In genomic region chr12:121792607-121793500, GRCh38 we compare ENCODE assay signal across 8 cellular contexts. TPM values are rescaled to one million over a fixed set of nuclear protein-coding genes. Genes with fewer than 3 reads are reported as not detected.
DNase-seq lines count a peak whose midpoint lies in the region; ATAC-seq, FAIRE-seq and TF ChIP-seq lines count a peak whose summit lies in the region.

No MANE protein-coding gene starts in this region.

- peak overlapping the region; percentile 98 for H3K27ac Mint-ChIP-seq in activated T-helper 17 cell treated with anti-CD3 and anti-CD28 coated beads, Interleukin-2, amount 50 U/mL, for 72 hours

- no peak for FAIRE-seq in H54 (lab: Jason Lieb, UNC)

- DNase-seq in BJ (ENCODE audit: low read depth) (no peak), heart left ventricle (peak in 3 of 5 donors; percentile 62 to 82 (median 73)), NCI-H2029 treated with DMSO at 0.1 percent for 48 hours (lab: John Stamatoyannopoulos, UW) (no peak), H54 (ENCODE audit: insufficient read length, low spot score) (no peak)

- H3K36me3 Mint-ChIP-seq in activated T-helper 17 cell treated with anti-CD3 and anti-CD28 coated beads, Interleukin-2, amount 50 U/mL, for 72 hours (ENCODE audit: low read depth) = peaks cover 79% of the 10 kb centered on the region

- H3K4me3 Mint-ChIP-seq in activated T-helper 17 cell treated with anti-CD3 and anti-CD28 coated beads, Interleukin-2, amount 50 U/mL, for 72 hours = peak overlapping the region; percentile 94

- H3K4me1 ChIP-seq in heart left ventricle = peaks cover 11 to 88% (median 57%) of the 10 kb centered on the region in 12 donors

- no peak for TF ChIP-seq POLR2A in heart left ventricle (IDR thresholded peaks at IDR 0.05)
- TF ChIP-seq POLR2A in H54 (IDR thresholded peaks at IDR 0.05; ENCODE audit: low read depth, low read length) = no peak

- no peak for TF ChIP-seq RAD21 in Ishikawa (IDR thresholded peaks at IDR 0.05; ENCODE audit: low read depth)

- intact Hi-C loops in heart left ventricle (cut with DNase I) = loop anchor here in 8 of 10 donors (1.0 to 5.0 kb wide), 5 partner anchors 16 to 101 kb away; no protein-coding TSS in a partner anchor

- ATAC-seq in activated T-helper 17 cell treated with anti-CD3 and anti-CD28 coated beads, Interleukin-2, amount 50 U/mL, for 72 hours (replicated peaks) = peak; percentile 11
- peak in 2 of 4 donors; percentile 0 to 2 for ATAC-seq in heart left ventricle
- no peak for ATAC-seq in GM21360 (IDR thresholded peaks at IDR 0.05; ENCODE audit: unreplicated experiment)

- H3K4me1 Mint-ChIP-seq in activated T-helper 17 cell treated with anti-CD3 and anti-CD28 coated beads, Interleukin-2, amount 50 U/mL, for 72 hours = peaks cover 31% of the 10 kb centered on the region

- H3K36me3 ChIP-seq in BJ (ENCODE audit: control insufficient read depth, insufficient read depth, low read length) (peaks cover 6% of the 10 kb centered on the region), heart left ventricle (peaks cover 0 to 19% (median 7%) of the 10 kb centered on the region in 9 donors)

- CTCF ChIA-PET in BJ (lab: Yijun Ruan, JAX) = interaction anchor here (0.6 to 14.8 kb wide), 20 partner anchors 13 to 166 kb away, joined by 3 to 467 read pairs (median 14); partner anchors contain the start of genes PSMD9 and SETD1B

- H3K9me3 Mint-ChIP-seq in activated T-helper 17 cell treated with anti-CD3 and anti-CD28 coated beads, Interleukin-2, amount 50 U/mL, for 72 hours = no peaks in the 10 kb centered on the region

- H3K27me3 ChIP-seq in BJ (ENCODE audit: control insufficient read depth, insufficient read depth, low read length) (no peaks in the 10 kb centered on the region), heart left ventricle (no peaks in the 10 kb centered on the region)

- H3K4me3 ChIP-seq in BJ (ENCODE audit: low read depth, low read length) (peak overlapping the region; percentile 47), heart left ventricle (peak overlapping the region; percentile 37 to 75 (median 56)), skin epidermis (peak overlapping the region; percentile 39 to 60 (median 48))

- 23 to 74% (median 44%) methylated on average over 20 to 53 of the region's 53 CpGs for WGBS in heart left ventricle, 4 donors

- POLR2A ChIA-PET in BJ (lab: Charles Lee) = interaction anchor here (0.6 kb wide), 1 partner anchor 121 kb away, joined by 5 read pairs; no protein-coding TSS in a partner anchor

- no peak for TF ChIP-seq CTCF in BJ (IDR thresholded peaks at IDR 0.05; ENCODE audit: insufficient read depth, low read depth, low read length)
- no peak for TF ChIP-seq CTCF in heart left ventricle (IDR thresholded peaks at IDR 0.05)

- H3K27me3 Mint-ChIP-seq in activated T-helper 17 cell treated with anti-CD3 and anti-CD28 coated beads, Interleukin-2, amount 50 U/mL, for 72 hours = no peaks in the 10 kb centered on the region

- H3K9me3 ChIP-seq in heart left ventricle = no peaks in the 10 kb centered on the region

- TF ChIP-seq EP300 in Ishikawa (IDR thresholded peaks at IDR 0.05; ENCODE audit: borderline replicate concordance) = no peak

- peak overlapping the region in 11 of 12 donors; percentile 67 to 100 (median 100) for H3K27ac ChIP-seq in heart left ventricle
- H3K27ac ChIP-seq in skin epidermis = peak overlapping the region in 19 of 21 experiments; percentile 47 to 100 (median 74)

TF ChIP-seq in Ishikawa, 13 proteins besides CTCF, POLR2A, EP300 and RAD21:
- no peak for TF ChIP-seq EGR1 (IDR thresholded peaks at IDR 0.05)
- TF ChIP-seq ZBTB7A (IDR thresholded peaks at IDR 0.05; ENCODE audit: low read depth) = peak; percentile 93
TF ChIP-seq in Ishikawa: peak in this region for 1.

RNA-seq across cellular contexts. Expression of gene RHOF, which starts 0.6 kb away (rescaled TPM):
- polyA plus RNA-seq in BJ (2011; rRNA removed) (2.7 and 3.0 TPM in 2 replicates), heart left ventricle (10 to 100 TPM; 18.8 to 23.8 TPM)
- polyA minus RNA-seq in BJ (2011; rRNA and poly(A)+ RNA removed) = 7.6 and 8.2 TPM in 2 replicates
- total RNA-seq in activated T-helper 17 cell treated with anti-CD3 and anti-CD28 coated beads, Interleukin-2, amount 50 U/mL, for 72 hours = 100 to 1,000 TPM; 103 to 123 TPM
- 10 to 100 TPM; 18.8 to 45.2 (median 26.6) TPM for total RNA-seq in heart left ventricle

RNA-seq across cellular contexts. Expression of gene SETD1B, which starts 11.0 kb away (rescaled TPM):
- polyA plus RNA-seq in BJ (2011; rRNA removed) = 0.85 and 0.89 TPM in 2 replicates
- polyA minus RNA-seq in BJ (2011; rRNA and poly(A)+ RNA removed) = 2.0 and 4.1 TPM in 2 replicates
- 10 to 100 TPM; 14.7 to 23.4 TPM for total RNA-seq in activated T-helper 17 cell treated with anti-CD3 and anti-CD28 coated beads, Interleukin-2, amount 50 U/mL, for 72 hours
- total RNA-seq in heart left ventricle = 10 to 100 TPM in 5 of 9 donors, 1 to 10 TPM in 4; 6.2 to 17.0 (median 12.0) TPM
- polyA plus RNA-seq in heart left ventricle = 1 to 10 TPM; 6.9 to 7.2 TPM

Comparison
In these comparisons a context has a peak if more than half of its experiments do, and no peak if none do; other contexts are left out.
1. DNase-seq: peak in heart left ventricle (3 of 5); none in BJ (single experiment), NCI-H2029 treated with DMSO at 0.1 percent for 48 hours (single experiment) and H54 (single experiment).
2. Peak in every context shown above with its lines, with median percentiles within 50 percentile points of each other: H3K4me3 ChIP-seq.